ENCODE assay signal across 8 cellular contexts in the genomic region with DNA sequence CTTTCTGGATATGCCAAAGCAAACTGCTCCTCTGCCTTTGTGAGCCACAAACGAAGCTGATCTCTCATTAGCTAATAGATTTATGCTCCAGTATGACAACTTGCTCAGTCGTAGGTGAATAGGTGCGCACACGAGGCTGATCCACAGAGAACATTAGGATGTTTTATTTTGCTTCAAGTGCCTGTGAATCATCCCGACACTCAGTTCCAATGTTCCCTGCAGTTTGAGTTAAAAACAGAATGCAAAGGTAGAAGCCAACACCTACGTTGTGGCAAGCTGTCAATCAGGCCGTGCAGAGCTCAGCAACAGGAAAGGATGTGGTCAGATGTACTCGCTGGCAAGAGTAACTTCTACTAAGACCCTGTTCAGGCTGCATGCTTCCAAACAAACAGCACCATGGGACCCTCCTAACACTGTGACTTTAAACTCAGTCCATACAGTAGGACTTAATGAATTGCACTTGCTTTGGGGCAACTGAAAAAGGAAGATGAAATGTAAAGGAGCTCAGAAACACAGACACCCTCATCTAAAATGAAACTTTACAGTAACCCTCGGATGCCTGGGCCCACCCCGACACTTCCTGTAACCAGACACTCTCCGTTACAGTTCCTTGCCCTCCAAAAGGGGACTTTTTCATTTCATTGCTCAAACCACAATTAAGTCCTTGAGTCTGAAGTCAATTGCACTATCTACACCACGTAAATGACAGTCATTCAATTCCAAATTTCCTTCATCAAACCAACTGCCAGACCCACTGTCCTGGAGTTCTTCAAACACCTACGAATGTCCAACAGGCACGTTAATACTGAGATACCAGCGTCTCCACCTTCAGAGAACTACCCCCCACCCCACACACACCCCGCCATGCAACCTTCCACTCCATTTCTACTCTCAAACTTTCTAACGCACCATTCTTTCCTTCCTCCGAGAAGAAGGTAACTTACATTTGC. TPM values are rescaled to one million over a fixed set of nuclear protein-coding genes. Genes with fewer than 3 reads are reported as not detected.
DNase-seq lines count a peak whose midpoint lies in the region; ATAC-seq, FAIRE-seq and TF ChIP-seq lines count a peak whose summit lies in the region.

No MANE protein-coding gene starts in this region.

- TF ChIP-seq CTCF in OCI-LY1 (IDR thresholded peaks at IDR 0.05; ENCODE audit: low read length): no peak
- no peak for TF ChIP-seq CTCF in HepG2 (CRISPR knock-in tag; IDR thresholded peaks at IDR 0.05)

- no peak for TF ChIP-seq POLR2A in HepG2 (IDR thresholded peaks at IDR 0.05; ENCODE audit: insufficient read depth in 1 of 2, low read depth in 2 of 2, low read length in 2 of 2)

- no peaks in the 10 kb centered on the region for H3K9me3 Mint-ChIP-seq in stimulated activated memory B cell treated with anti-CD40 and anti-IgM and Interleukin-4, amounts not matched to agents 10 μg/mL and 1 μg/mL and 100 μg/mL, for 72 hours

- H3K4me3 ChIP-seq in BLaER1 treated with 17β-estradiol and CSF1 and Interleukin-3, amounts not matched to agents 10 nM and 100 nM: peak overlapping the region; percentile 88 to 97 (median 95)
- H3K4me3 ChIP-seq in OCI-LY1 (ENCODE audit: low read depth, low read length, poor library complexity, severe bottlenecking) (peak overlapping the region; percentile 83), HepG2 (replicated peaks in 1 of 3; ENCODE audit: insufficient read depth in 1 of 3, low read depth in 2 of 3, low read length in 3 of 3) (peak overlapping the region; percentile 78 to 82 (median 81))

- POLR2A ChIA-PET in HepG2 (lab: Yijun Ruan, JAX): interaction anchor here (1.2 kb wide), 1 partner anchor 54 kb away, joined by 3 read pairs; no protein-coding TSS in a partner anchor

- peaks cover 0 to 25% (median 11%) of the 10 kb centered on the region in 11 experiments; a peak in 13 of 22 replicates for H3K36me3 ChIP-seq in BLaER1 treated with 17β-estradiol and CSF1 and Interleukin-3, amounts not matched to agents 10 nM and 100 nM
- H3K36me3 ChIP-seq in OCI-LY1 (ENCODE audit: insufficient read depth, low read length) (peaks cover 45% of the 10 kb centered on the region), HepG2 (replicated peaks in 1 of 2; ENCODE audit: control insufficient read depth in 1 of 2, insufficient read depth in 2 of 2, low read length in 2 of 2) (0 out of 5 replicates have a peak, but pooled peaks cover 0 to 1% of the 10 kb centered on the region in 2 experiments)

- H3K4me1 ChIP-seq in BLaER1 treated with 17β-estradiol and CSF1 and Interleukin-3, amounts not matched to agents 10 nM and 100 nM: peaks cover 41 to 74% (median 67%) of the 10 kb centered on the region in 10 experiments
- peaks cover 65% of the 10 kb centered on the region for H3K4me1 ChIP-seq in OCI-LY1 (ENCODE audit: insufficient read depth, low read length, severe bottlenecking)
- H3K4me1 ChIP-seq in HepG2 (ENCODE audit: insufficient read depth, low read length): peaks cover 69% of the 10 kb centered on the region

- H3F3A ChIP-seq in OCI-LY1 (ENCODE audit: insufficient read depth, low read length): no peaks in the 10 kb centered on the region

- no peaks in the 10 kb centered on the region for H3K9me3 ChIP-seq in BLaER1 treated with 17β-estradiol and CSF1 and Interleukin-3, amounts not matched to agents 10 nM and 100 nM (replicated peaks in 1 of 11)
- H3K9me3 ChIP-seq in OCI-LY1 (ENCODE audit: low read length) (no peaks in the 10 kb centered on the region), HepG2 (ENCODE audit: low read length) (no peaks in the 10 kb centered on the region)

- peak overlapping the region; percentile 80 to 94 (median 88) for H3K9ac ChIP-seq in BLaER1 treated with 17β-estradiol and CSF1 and Interleukin-3, amounts not matched to agents 10 nM and 100 nM
- H3K9ac ChIP-seq in OCI-LY1 (ENCODE audit: low read length) (peak overlapping the region; percentile 90), HepG2 (ENCODE audit: insufficient read depth, low read depth, low read length) (peak overlapping the region; percentile 70)

- no peaks in the 10 kb centered on the region for H3K9me2 ChIP-seq in OCI-LY1 (ENCODE audit: low read depth, low read length)

- intact Hi-C loops in HepG2 (cut with micrococcal nuclease; ENCODE audit: unreplicated experiment): loop anchor here (2.0 kb wide), 1 partner anchor 55 kb away; no protein-coding TSS in a partner anchor

- no peaks in the 10 kb centered on the region for H3K27me3 Mint-ChIP-seq in stimulated activated memory B cell treated with anti-CD40 and anti-IgM and Interleukin-4, amounts not matched to agents 10 μg/mL and 1 μg/mL and 100 μg/mL, for 72 hours

- H2AFZ ChIP-seq in OCI-LY1 (ENCODE audit: low read length) (no peak overlapping the region), HepG2 (ENCODE audit: low read length) (peak overlapping the region; percentile 31)

- peak; percentile 42 for FAIRE-seq in HepG2 (lab: Jason Lieb, UNC)

- TF ChIP-seq RAD21 in HepG2 (CRISPR knock-in tag; IDR thresholded peaks at IDR 0.05): no peak

- DNase-seq in activated naive CD4-positive, alpha-beta T cell treated with anti-CD3 and anti-CD28 coated beads, Interleukin-2, amount 50 U/mL, for 16 hours: peak; percentile 60
- DNase-seq in HepG2 (ENCODE audit: low spot score): no peak
- DNase-seq in EL: no peak

- peak overlapping the region; percentile 98 for H3K4me3 Mint-ChIP-seq in stimulated activated memory B cell treated with anti-CD40 and anti-IgM and Interleukin-4, amounts not matched to agents 10 μg/mL and 1 μg/mL and 100 μg/mL, for 72 hours

- H3K79me2 ChIP-seq in OCI-LY1 (ENCODE audit: insufficient read depth, low read length) (peaks cover 53% of the 10 kb centered on the region), HepG2 (ENCODE audit: insufficient read depth, low read length) (peaks cover 17% of the 10 kb centered on the region)

- CTCF ChIA-PET in HepG2 (lab: Yijun Ruan, JAX; ENCODE audit: low intra/inter-chr PET ratio, low total read pairs): no interaction called here

- H4K20me1 ChIP-seq in BLaER1 treated with 17β-estradiol and CSF1 and Interleukin-3, amounts not matched to agents 10 nM and 100 nM: peaks cover 0 to 44% (median 22%) of the 10 kb centered on the region in 11 experiments; a peak in 15 of 22 replicates
- no peaks in the 10 kb centered on the region for H4K20me1 ChIP-seq in OCI-LY1 (ENCODE audit: insufficient read depth, low read length)
- H4K20me1 ChIP-seq in HepG2 (ENCODE audit: insufficient read depth, low read length): no peaks in the 10 kb centered on the region; the same call in 1 of the 2 replicates

- ATAC-seq in GM18909 (IDR thresholded peaks at IDR 0.05; ENCODE audit: poor library complexity, unreplicated experiment): peak; percentile 57
- peak; percentile 47 for ATAC-seq in HG03095 (IDR thresholded peaks at IDR 0.05; ENCODE audit: unreplicated experiment)
- no peak for ATAC-seq in HepG2
- peak; percentile 78 for ATAC-seq in stimulated activated memory B cell treated with anti-CD40 and anti-IgM and Interleukin-4, amounts not matched to agents 10 μg/mL and 1 μg/mL and 100 μg/mL, for 72 hours

- in situ Hi-C loops in HepG2 (cut with HindIII; ENCODE audit: extremely low pct_ligation_motif_present, low pct_unique_long_range_greater_than_20kb): no loop called here

- no peaks in the 10 kb centered on the region for H3K27me3 ChIP-seq in BLaER1 treated with 17β-estradiol and CSF1 and Interleukin-3, amounts not matched to agents 10 nM and 100 nM
- H3K27me3 ChIP-seq in OCI-LY1 (ENCODE audit: insufficient read depth, low read length): no peaks in the 10 kb centered on the region
- no peaks in the 10 kb centered on the region for H3K27me3 ChIP-seq in HepG2 (ENCODE audit: control insufficient read depth in 1 of 2, insufficient read depth in 2 of 2, low read length in 2 of 2)

- H3K27ac ChIP-seq in BLaER1 treated with 17β-estradiol and CSF1 and Interleukin-3, amounts not matched to agents 10 nM and 100 nM: peak overlapping the region in 9 of 11 experiments; percentile 78 to 93 (median 90); a peak in 19 of 22 replicates
- H3K27ac ChIP-seq in OCI-LY1 (ENCODE audit: low read depth, low read length, poor library complexity, severe bottlenecking) (peak overlapping the region; percentile 97), HepG2 (ENCODE audit: extremely low read length, insufficient read depth, low read length) (peak overlapping the region; percentile 2)

- H3K36me3 Mint-ChIP-seq in stimulated activated memory B cell treated with anti-CD40 and anti-IgM and Interleukin-4, amounts not matched to agents 10 μg/mL and 1 μg/mL and 100 μg/mL, for 72 hours: peaks cover 30% of the 10 kb centered on the region

- 49% methylated on average over 18 of the region's 18 CpGs for WGBS in HepG2 (ENCODE audit: low lambda C conversion rate)

- TSS peak; percentile 57 for BruUV-seq in HepG2 (replicated peaks; lab: Mats Ljungman, UMichigan)

- peak overlapping the region; percentile 90 to 100 (median 94) for H3K4me2 ChIP-seq in BLaER1 treated with 17β-estradiol and CSF1 and Interleukin-3, amounts not matched to agents 10 nM and 100 nM
- peak overlapping the region; percentile 98 for H3K4me2 ChIP-seq in OCI-LY1 (ENCODE audit: low read length)
- H3K4me2 ChIP-seq in HepG2 (ENCODE audit: low read depth, low read length): peak overlapping the region; percentile 80

- TF ChIP-seq EP300 in HepG2 (IDR thresholded peaks at IDR 0.05; ENCODE audit: low read depth in 2 of 2, low read length in 2 of 2): no peak
- no peak for TF ChIP-seq EP300 in HepG2 (CRISPR knock-in tag; IDR thresholded peaks at IDR 0.05; ENCODE audit: borderline replicate concordance)

- H3K4me1 Mint-ChIP-seq in stimulated activated memory B cell treated with anti-CD40 and anti-IgM and Interleukin-4, amounts not matched to agents 10 μg/mL and 1 μg/mL and 100 μg/mL, for 72 hours: peaks cover 65% of the 10 kb centered on the region

- H3K27ac Mint-ChIP-seq in stimulated activated memory B cell treated with anti-CD40 and anti-IgM and Interleukin-4, amounts not matched to agents 10 μg/mL and 1 μg/mL and 100 μg/mL, for 72 hours: peak overlapping the region; percentile 95

RNA-seq across cellular contexts. Expression of a gene that starts 1.6 kb away (rescaled TPM):
- 10.4 and 11.7 TPM in 2 replicates for total RNA-seq in HepG2 (2016; rRNA removed; fragmentation: Illumina TruSeq; extraction: Trizol)
- total RNA-seq in HepG2 (2016; cell fraction: cytosol; rRNA removed; fragmentation: Illumina TruSeq; extraction: Trizol; ENCODE audit: low read depth): 7.1 and 8.3 TPM in 2 replicates
- total RNA-seq in HepG2 (2016; cell fraction: insoluble cytoplasmic fraction; rRNA removed; fragmentation: Illumina TruSeq; extraction: Trizol): 7.7 and 11.4 TPM in 2 replicates
- 8.7 and 9.6 TPM in 2 replicates for total RNA-seq in HepG2 (2016; cell fraction: membrane; rRNA removed; fragmentation: Illumina TruSeq; extraction: Trizol)
- 17.4 and 18.0 TPM in 2 replicates for total RNA-seq in HepG2 (2016; cell fraction: nucleus; rRNA removed; fragmentation: Illumina TruSeq; extraction: Trizol)
- polyA plus RNA-seq in HepG2 (2011; rRNA removed): 3.6 and 4.3 TPM in 2 replicates
- 2.3 and 3.2 TPM in 2 replicates for polyA plus RNA-seq in HepG2 (2011; cell fraction: cytosol; rRNA removed)
- 11.4 and 12.1 TPM in 2 replicates for polyA plus RNA-seq in HepG2 (2011; cell fraction: nucleus; rRNA removed)
- 3.7 and 5.3 TPM in 2 replicates for polyA plus RNA-seq in HepG2 (2012)
- polyA plus RNA-seq in HepG2 (2016; cell fraction: cytosol; fragmentation: Illumina TruSeq; extraction: Trizol; ENCODE audit: low read depth): 5.2 and 5.3 TPM in 2 replicates
- polyA plus RNA-seq in HepG2 (2016; cell fraction: insoluble cytoplasmic fraction; fragmentation: Illumina TruSeq; extraction: Trizol; ENCODE audit: low read depth): 8.0 and 9.8 TPM in 2 replicates
- 5.3 and 5.8 TPM in 2 replicates for polyA plus RNA-seq in HepG2 (2016; cell fraction: membrane; fragmentation: Illumina TruSeq; extraction: Trizol; ENCODE audit: low read depth)
- 18.1 and 18.5 TPM in 2 replicates for polyA plus RNA-seq in HepG2 (2016; cell fraction: nucleus; fragmentation: Illumina TruSeq; extraction: Trizol; ENCODE audit: insufficient read depth, low read depth)
- 12.3 and 15.2 TPM in 2 replicates for polyA minus RNA-seq in HepG2 (2011; rRNA and poly(A)+ RNA removed; ENCODE audit: low replicate concordance)
- 4.3 and 4.5 TPM in 2 replicates for polyA minus RNA-seq in HepG2 (2011; cell fraction: cytosol; rRNA and poly(A)+ RNA removed)
- 14.3 and 24.1 TPM in 2 replicates for polyA minus RNA-seq in HepG2 (2011; cell fraction: nucleus; rRNA and poly(A)+ RNA removed)

Comparison
In these comparisons a context has a peak if more than half of its experiments do, and no peak if none do; other contexts are left out.
1. H3K27ac ChIP-seq: peak in every context shown above with its lines; median percentile 97 in OCI-LY1; 90 in BLaER1 treated with 17β-estradiol and CSF1 and Interleukin-3, amounts not matched to agents 10 nM and 100 nM; 2 in HepG2.